Comparison of ENCODE assay signal across 8 cellular contexts in the genomic region with DNA sequence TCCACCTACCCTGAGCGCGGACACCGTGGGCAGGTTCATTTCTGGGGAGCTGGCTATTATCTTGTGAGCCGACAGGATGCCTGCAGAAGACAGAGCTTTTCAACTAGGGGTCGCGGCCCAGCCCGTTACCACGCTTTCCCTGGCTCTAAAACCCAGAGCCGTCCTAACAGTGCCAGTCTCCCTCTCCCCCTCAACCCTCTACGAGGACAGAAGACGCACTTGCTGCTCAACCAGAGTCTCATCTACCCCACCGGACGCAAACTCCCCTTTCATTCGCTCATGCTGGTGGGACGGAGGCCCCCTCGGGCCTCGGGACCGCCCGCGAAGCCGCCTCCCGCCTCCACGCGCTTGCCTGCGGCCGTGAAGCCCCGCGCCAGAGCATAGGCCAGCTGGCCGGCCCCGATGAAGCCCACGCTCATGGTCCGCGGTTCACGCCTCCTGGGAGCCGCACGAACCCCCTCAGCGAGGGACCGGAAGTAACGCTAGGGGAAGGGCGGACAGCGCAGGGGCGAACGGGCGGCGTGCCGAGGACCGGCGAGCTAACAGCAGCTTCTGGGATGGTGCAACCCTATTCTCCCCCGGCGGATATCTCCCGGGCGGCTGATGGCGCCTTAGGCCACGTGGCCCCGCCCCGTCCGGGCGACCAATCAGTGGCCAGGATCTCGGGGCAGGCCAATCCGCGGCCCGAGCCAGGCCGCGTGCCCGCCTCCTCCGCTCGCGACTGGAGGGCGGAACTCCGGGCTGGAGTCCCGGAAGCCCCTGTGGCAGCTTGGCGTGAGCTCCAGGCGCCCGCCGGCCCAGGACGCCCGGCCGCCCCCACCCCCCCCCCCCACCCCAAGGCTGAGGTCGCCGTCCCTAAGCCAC. TPM values are rescaled to one million over a fixed set of nuclear protein-coding genes. Genes with fewer than 3 reads are reported as not detected.
DNase-seq lines count a peak whose midpoint lies in the region; ATAC-seq, FAIRE-seq and TF ChIP-seq lines count a peak whose summit lies in the region.

Gene PYCR2 (minus strand): TSS at position 559 of the 864 bp plus-strand sequence. CDS start 140 bp downstream, at position 419.

- H3K4me3 ChIP-seq in keratinocyte (ENCODE audit: control insufficient read depth in 2 of 3, extremely low read depth in 1 of 3, insufficient read depth in 2 of 3, low read depth in 1 of 3, low read length in 3 of 3): peak within 1 kb of the TSS; percentile 94 to 98 (median 97)

- peak within 1 kb of the TSS; percentile 93 for H3K27ac ChIP-seq in keratinocyte (ENCODE audit: control insufficient read depth, insufficient read depth, low read length)

- no peak for TF ChIP-seq CTCF in keratinocyte (optimal IDR thresholded peaks at IDR 0.05 in 1 of 3, IDR thresholded peaks at IDR 0.05 in 1 of 3, conservative IDR thresholded peaks at IDR 0.05 in 1 of 3; ENCODE audit: extremely low read depth in 1 of 3, insufficient read depth in 2 of 3, low read length in 3 of 3)

- no peaks in the 10 kb centered on the region for H3K9me3 ChIP-seq in keratinocyte (ENCODE audit: control insufficient read depth, low read depth, low read length)

- H3K9ac ChIP-seq in keratinocyte (ENCODE audit: control insufficient read depth, extremely low read depth, insufficient read depth, low read length): peak within 1 kb of the TSS; percentile 95

- H3K9me1 ChIP-seq in keratinocyte (ENCODE audit: control insufficient read depth, extremely low read depth, insufficient read depth, low read length): peaks cover 6% of the 10 kb centered on the region

- no peaks in the 10 kb centered on the region for H3K27me3 ChIP-seq in keratinocyte (ENCODE audit: control insufficient read depth, extremely low read depth, insufficient read depth, low read length)

- H3K36me3 ChIP-seq in keratinocyte (ENCODE audit: control insufficient read depth in 2 of 2, extremely low read depth in 1 of 2, insufficient read depth in 2 of 2, low read length in 2 of 2): peaks cover 4 to 19% of the 10 kb centered on the region in 2 experiments

- H2AFZ ChIP-seq in keratinocyte (ENCODE audit: control insufficient read depth, low read length): peak within 1 kb of the TSS; percentile 77

- dilution Hi-C loops in keratinocyte (cut with MboI; ENCODE audit: extremely low pct_ligation_motif_present, low sequenced_read_pairs): no loop called here

- DNase-seq in AG08396 (ENCODE audit: low spot score) (peak; percentile 100), NCI-H345 treated with DMSO at 0.1 percent for 48 hours (lab: John Stamatoyannopoulos, UW; ENCODE audit: unreplicated experiment) (peak; percentile 85), keratinocyte (ENCODE audit: low read depth, low spot score) (peak; percentile 70)
- peak; percentile 82 to 93 (median 91) for DNase-seq in activated CD4-positive, CD25-positive, alpha-beta regulatory T cell (lab: John Stamatoyannopoulos, UW)
- DNase-seq in central memory CD4-positive, alpha-beta T cell: peak; percentile 93
- peak; percentile 89 to 92 for DNase-seq in stimulated activated CD4-positive, alpha-beta T cell treated with anti-CD3 and anti-CD28 coated beads, Interleukin-15, amount 100 ng/mL, for 1 hour (ENCODE audit: low read depth in 1 of 2, low spot score in 1 of 2)

- peaks cover 7% of the 10 kb centered on the region for H4K20me1 ChIP-seq in keratinocyte (ENCODE audit: control insufficient read depth, extremely low read depth, insufficient read depth, low read length)

- H3K4me2 ChIP-seq in keratinocyte (ENCODE audit: control insufficient read depth, extremely low read depth, insufficient read depth, low read depth, low read length): peak within 1 kb of the TSS; percentile 93

- ATAC-seq in GM19023 (IDR thresholded peaks at IDR 0.05; ENCODE audit: unreplicated experiment): peak; percentile 98
- ATAC-seq in HG03280 (IDR thresholded peaks at IDR 0.05; ENCODE audit: unreplicated experiment): peak; percentile 99

- peaks cover 40% of the 10 kb centered on the region for H3K4me1 ChIP-seq in keratinocyte (ENCODE audit: control insufficient read depth, extremely low read depth, insufficient read depth, low read length)

- H3K79me2 ChIP-seq in keratinocyte (ENCODE audit: control insufficient read depth, insufficient read depth, low read length): peaks cover 11% of the 10 kb centered on the region

- peak; percentile 36 for FAIRE-seq in keratinocyte (lab: Jason Lieb, UNC)

RNA-seq across cellular contexts. Expression of gene PYCR2, which starts in this region (rescaled TPM):
- 45.5 to 62.3 TPM (median 49.5 TPM) in 3 replicates for polyA plus RNA-seq in keratinocyte
- polyA plus RNA-seq in keratinocyte (2011; ENCODE audit: low read depth): 14.6 TPM
- 33.5 and 60.9 TPM in 2 replicates for polyA plus RNA-seq in keratinocyte (2011; cell fraction: cytosol; rRNA removed)
- 86.7 and 102 TPM in 2 replicates for polyA plus RNA-seq in keratinocyte (2011; cell fraction: nucleus; rRNA removed)
- 27.2 and 63.9 TPM in 2 replicates for polyA plus RNA-seq in keratinocyte (2012; ENCODE audit: low replicate concordance)
- polyA minus RNA-seq in keratinocyte: 34.3 to 67.8 TPM (median 43.6 TPM) in 3 replicates
- polyA minus RNA-seq in keratinocyte (2011; cell fraction: cytosol; rRNA and poly(A)+ RNA removed): 48.7 TPM
- 23.7 and 24.9 TPM in 2 replicates for polyA minus RNA-seq in keratinocyte (2011; cell fraction: nucleus; rRNA and poly(A)+ RNA removed)

Comparison
In these comparisons a context has a peak if more than half of its experiments do, and no peak if none do; other contexts are left out.
1. Peak in every context shown above with its lines: DNase-seq, ATAC-seq, H3K4me3 ChIP-seq and H3K27ac ChIP-seq.